ENCODE assay signal across 1 cellular context in the genomic region with DNA sequence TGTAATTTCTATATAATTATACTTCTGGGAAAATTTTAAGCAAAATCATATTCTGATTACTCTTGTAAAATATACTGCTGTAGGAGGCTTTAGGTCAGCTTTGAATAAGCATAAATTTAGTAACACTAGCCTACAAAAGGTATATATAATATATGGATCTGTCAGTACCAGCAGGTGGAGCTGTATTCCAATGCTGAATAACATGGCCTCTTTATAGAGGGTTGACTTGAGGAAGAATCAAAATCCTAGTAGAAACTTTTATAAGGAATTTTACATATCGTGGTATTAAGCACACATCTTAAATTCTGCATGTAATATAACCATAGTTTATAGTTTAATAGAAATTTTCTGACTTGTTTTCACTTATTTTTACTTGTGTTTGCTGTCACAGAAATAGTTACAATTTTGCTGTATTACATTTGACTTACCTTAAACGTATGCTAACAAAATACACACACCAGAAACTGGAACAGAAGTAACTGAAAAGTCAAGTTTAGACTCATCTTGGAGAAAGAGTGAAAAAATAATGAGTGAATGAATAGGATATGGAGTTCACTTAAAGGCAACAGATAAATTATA.
TF ChIP-seq lines count a peak whose summit lies in the region.

No MANE protein-coding gene starts in this region.

TF ChIP-seq in K562, 482 proteins besides CTCF, POLR2A, EP300 and RAD21 (continued from another document):
- TF ChIP-seq ZBTB1 (CRISPR knock-in tag; IDR thresholded peaks at IDR 0.05; ENCODE audit: borderline replicate concordance, low read depth) (no peak), ZNF184 (CRISPR knock-in tag; IDR thresholded peaks at IDR 0.05) (no peak)
- TF ChIP-seq, protein P1, sequence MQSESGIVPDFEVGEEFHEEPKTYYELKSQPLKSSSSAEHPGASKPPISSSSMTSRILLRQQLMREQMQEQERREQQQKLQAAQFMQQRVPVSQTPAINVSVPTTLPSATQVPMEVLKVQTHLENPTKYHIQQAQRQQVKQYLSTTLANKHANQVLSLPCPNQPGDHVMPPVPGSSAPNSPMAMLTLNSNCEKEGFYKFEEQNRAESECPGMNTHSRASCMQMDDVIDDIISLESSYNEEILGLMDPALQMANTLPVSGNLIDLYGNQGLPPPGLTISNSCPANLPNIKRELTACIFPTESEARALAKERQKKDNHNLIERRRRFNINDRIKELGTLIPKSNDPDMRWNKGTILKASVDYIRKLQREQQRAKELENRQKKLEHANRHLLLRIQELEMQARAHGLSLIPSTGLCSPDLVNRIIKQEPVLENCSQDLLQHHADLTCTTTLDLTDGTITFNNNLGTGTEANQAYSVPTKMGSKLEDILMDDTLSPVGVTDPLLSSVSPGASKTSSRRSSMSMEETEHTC (IDR thresholded peaks at IDR 0.05), result no peak
- TF ChIP-seq, protein P2, sequence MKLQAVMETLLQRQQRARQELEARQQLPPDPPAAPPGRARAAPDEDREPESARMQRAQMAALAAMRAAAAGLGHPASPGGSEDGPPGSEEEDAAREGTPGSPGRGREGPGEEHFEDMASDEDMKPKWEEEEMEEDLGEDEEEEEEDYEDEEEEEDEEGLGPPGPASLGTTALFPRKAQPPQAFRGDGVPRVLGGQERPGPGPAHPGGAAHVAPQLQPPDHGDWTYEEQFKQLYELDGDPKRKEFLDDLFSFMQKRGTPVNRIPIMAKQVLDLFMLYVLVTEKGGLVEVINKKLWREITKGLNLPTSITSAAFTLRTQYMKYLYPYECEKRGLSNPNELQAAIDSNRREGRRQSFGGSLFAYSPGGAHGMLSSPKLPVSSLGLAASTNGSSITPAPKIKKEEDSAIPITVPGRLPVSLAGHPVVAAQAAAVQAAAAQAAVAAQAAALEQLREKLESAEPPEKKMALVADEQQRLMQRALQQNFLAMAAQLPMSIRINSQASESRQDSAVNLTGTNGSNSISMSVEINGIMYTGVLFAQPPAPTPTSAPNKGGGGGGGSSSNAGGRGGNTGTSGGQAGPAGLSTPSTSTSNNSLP (IDR thresholded peaks at IDR 0.05; ENCODE audit: borderline replicate concordance, low read depth, low read length), result no peak
- TF ChIP-seq, protein P3, sequence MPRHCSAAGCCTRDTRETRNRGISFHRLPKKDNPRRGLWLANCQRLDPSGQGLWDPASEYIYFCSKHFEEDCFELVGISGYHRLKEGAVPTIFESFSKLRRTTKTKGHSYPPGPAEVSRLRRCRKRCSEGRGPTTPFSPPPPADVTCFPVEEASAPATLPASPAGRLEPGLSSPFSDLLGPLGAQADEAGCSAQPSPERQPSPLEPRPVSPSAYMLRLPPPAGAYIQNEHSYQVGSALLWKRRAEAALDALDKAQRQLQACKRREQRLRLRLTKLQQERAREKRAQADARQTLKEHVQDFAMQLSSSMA (CRISPR knock-in tag; IDR thresholded peaks at IDR 0.05), result no peak
